ENCODE assay signal across 1 cellular context in the genomic region with DNA sequence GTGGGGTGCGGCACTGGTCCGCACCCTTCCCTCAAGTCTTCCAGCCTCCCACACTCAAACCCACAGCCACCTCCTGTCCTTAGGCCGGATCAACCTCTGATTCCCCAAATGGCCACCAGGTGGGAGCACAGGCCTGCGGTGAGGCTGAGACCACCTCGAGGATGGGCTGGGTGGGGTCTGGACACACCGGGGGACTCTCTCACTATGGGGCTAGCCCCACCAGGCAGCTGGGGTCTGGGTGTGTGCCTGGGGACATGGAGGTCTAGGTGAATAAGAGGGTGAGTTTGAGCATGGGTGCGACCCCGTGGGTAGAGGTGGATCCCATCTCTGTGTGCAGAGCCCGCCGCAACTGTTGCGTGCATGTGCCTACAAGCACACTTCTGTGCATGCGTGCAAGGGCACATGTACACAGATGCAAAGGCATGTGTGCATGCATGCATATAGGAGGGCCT.
TF ChIP-seq lines count a peak whose summit lies in the region.

No MANE protein-coding gene starts in this region.

TF ChIP-seq in HCT116, 20 proteins besides CTCF, POLR2A, EP300 and RAD21 (continued from another document):
- TF ChIP-seq, protein P1, sequence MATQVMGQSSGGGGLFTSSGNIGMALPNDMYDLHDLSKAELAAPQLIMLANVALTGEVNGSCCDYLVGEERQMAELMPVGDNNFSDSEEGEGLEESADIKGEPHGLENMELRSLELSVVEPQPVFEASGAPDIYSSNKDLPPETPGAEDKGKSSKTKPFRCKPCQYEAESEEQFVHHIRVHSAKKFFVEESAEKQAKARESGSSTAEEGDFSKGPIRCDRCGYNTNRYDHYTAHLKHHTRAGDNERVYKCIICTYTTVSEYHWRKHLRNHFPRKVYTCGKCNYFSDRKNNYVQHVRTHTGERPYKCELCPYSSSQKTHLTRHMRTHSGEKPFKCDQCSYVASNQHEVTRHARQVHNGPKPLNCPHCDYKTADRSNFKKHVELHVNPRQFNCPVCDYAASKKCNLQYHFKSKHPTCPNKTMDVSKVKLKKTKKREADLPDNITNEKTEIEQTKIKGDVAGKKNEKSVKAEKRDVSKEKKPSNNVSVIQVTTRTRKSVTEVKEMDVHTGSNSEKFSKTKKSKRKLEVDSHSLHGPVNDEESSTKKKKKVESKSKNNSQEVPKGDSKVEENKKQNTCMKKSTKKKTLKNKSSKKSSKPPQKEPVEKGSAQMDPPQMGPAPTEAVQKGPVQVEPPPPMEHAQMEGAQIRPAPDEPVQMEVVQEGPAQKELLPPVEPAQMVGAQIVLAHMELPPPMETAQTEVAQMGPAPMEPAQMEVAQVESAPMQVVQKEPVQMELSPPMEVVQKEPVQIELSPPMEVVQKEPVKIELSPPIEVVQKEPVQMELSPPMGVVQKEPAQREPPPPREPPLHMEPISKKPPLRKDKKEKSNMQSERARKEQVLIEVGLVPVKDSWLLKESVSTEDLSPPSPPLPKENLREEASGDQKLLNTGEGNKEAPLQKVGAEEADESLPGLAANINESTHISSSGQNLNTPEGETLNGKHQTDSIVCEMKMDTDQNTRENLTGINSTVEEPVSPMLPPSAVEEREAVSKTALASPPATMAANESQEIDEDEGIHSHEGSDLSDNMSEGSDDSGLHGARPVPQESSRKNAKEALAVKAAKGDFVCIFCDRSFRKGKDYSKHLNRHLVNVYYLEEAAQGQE (IDR thresholded peaks at IDR 0.05; ENCODE audit: low read depth): no peak
